In genomic region chr1:11740258-11741192, GRCh38 we compare ENCODE assay signal across 1 cellular context.
TF ChIP-seq lines count a peak whose summit lies in the region.

No MANE protein-coding gene starts in this region.

TF ChIP-seq in endothelial cell of umbilical vein, 7 proteins besides CTCF, POLR2A, EP300 and RAD21 (continued from another document):
- TF ChIP-seq GATA2 (IDR thresholded peaks at IDR 0.05; ENCODE audit: insufficient read depth, insufficient read length, low read depth, low read length): peak; percentile 60
- TF ChIP-seq JUN (IDR thresholded peaks at IDR 0.05; ENCODE audit: borderline replicate concordance, insufficient read depth, insufficient read length, low read depth): no peak
- TF ChIP-seq MAX (IDR thresholded peaks at IDR 0.05; ENCODE audit: insufficient read depth, insufficient read length): no peak
- TF ChIP-seq FOS (IDR thresholded peaks at IDR 0.05; ENCODE audit: borderline replicate concordance, insufficient read depth, low read length): no peak
TF ChIP-seq in endothelial cell of umbilical vein: peak in this region for 1.
